Comparison of ENCODE assay signal across 27 cellular contexts in the genomic region with DNA sequence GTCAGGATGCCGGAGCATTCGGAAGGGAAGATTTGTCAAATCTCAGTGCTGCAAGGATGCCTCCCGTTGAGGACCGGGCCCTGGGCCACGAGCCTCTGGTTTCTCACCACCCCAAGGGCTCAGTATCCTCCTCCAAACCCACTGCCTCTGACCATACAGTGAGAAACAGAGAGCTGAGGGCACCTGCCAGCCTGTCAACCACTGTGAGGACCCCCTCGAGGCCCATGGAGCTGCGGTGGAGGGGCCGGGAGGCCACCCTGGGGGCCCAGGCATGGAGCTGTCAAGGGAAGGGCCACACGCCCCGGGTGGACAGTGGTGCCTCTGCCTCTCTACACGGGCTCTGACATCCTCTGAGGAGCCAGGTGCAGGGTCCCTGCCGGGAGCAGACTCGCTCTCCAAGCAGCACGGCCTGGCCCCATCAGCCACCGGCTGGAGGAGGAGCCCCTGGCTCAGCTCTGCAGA.
DNase-seq lines count a peak whose midpoint lies in the region; ATAC-seq and TF ChIP-seq lines count a peak whose summit lies in the region.
"Had no signal": no experiment of that assay in that cellular context is flagged by ENCODE, and none has a peak within 500 bp of the region (broad histone marks: within the 10 kb centered on the region; RNA-seq: fewer than 3 reads in every experiment).

No MANE protein-coding gene starts in this region.

- peak overlapping the region; percentile 48 for H3K27ac Mint-ChIP-seq in central memory CD8-positive, alpha-beta T cell (ENCODE audit: low read depth)
- H3K27ac Mint-ChIP-seq in osteocyte (ENCODE audit: unreplicated experiment) = no peak overlapping the region
- no peak overlapping the region for H3K27ac Mint-ChIP-seq in endodermal cell
- H3K27ac Mint-ChIP-seq: B cell, HFFc6 had no signal

- H3K9me3 ChIP-seq in upper lobe of right lung (no peaks in the 10 kb centered on the region), endodermal cell (ENCODE audit: control insufficient read depth, low read length) (no peaks in the 10 kb centered on the region)
- H3K9me3 ChIP-seq: HAP-1, SJCRH30 had no signal

- no peaks in the 10 kb centered on the region for H3K4me1 Mint-ChIP-seq in central memory CD8-positive, alpha-beta T cell
- H3K4me1 Mint-ChIP-seq in osteocyte (ENCODE audit: unreplicated experiment) = no peaks in the 10 kb centered on the region
- no peaks in the 10 kb centered on the region for H3K4me1 Mint-ChIP-seq in endodermal cell
- H3K4me1 Mint-ChIP-seq: B cell had no signal

- H3K4me3 Mint-ChIP-seq in central memory CD8-positive, alpha-beta T cell = no peak overlapping the region
- H3K4me3 Mint-ChIP-seq in osteocyte (ENCODE audit: unreplicated experiment) = no peak overlapping the region
- no peak overlapping the region for H3K4me3 Mint-ChIP-seq in endodermal cell
- H3K4me3 Mint-ChIP-seq: B cell, HFFc6, IgD-negative memory B cell had no signal

- peaks cover 2% of the 10 kb centered on the region for H3K36me3 Mint-ChIP-seq in central memory CD8-positive, alpha-beta T cell (ENCODE audit: insufficient read depth)
- no peaks in the 10 kb centered on the region for H3K36me3 Mint-ChIP-seq in osteocyte (ENCODE audit: unreplicated experiment)
- no peaks in the 10 kb centered on the region for H3K36me3 Mint-ChIP-seq in endodermal cell (ENCODE audit: low read depth)
- H3K36me3 Mint-ChIP-seq: IgD-negative memory B cell had no signal

- no peak overlapping the region for H3K4me3 ChIP-seq in upper lobe of right lung
- no peak overlapping the region for H3K4me3 ChIP-seq in endodermal cell (ENCODE audit: low read length)
- H3K4me3 ChIP-seq: HAP-1, PC-9, SJCRH30 had no signal

- DNase-seq in central memory CD8-positive, alpha-beta T cell (ENCODE audit: low spot score in 2 of 2) = no peak
- DNase-seq in islet precursor cell (peak; percentile 38), osteocyte (ENCODE audit: extremely low spot score, unreplicated experiment) (peak; percentile 84), upper lobe of right lung (peak; percentile 61), foreskin melanocyte (no peak), endodermal cell (no peak), DMS53 treated with DMSO at 0.1 percent for 48 hours (lab: John Stamatoyannopoulos, UW; ENCODE audit: unreplicated experiment) (no peak)
- DNase-seq: DMS153; GOT3; HFFc6; MM.1S; NCI-H1417; NCI-H1694; NCI-H2029 treated with DMSO at 0.1 percent for 48 hours; NCI-H446 treated with DMSO at 0.1 percent for 48 hours; NCI-H526; NCI-H82; NK-92 treated with Interleukin-12 subunit alpha and Interleukin-12 subunit beta, amount 100 ng/mL, for 24 hours; PC-9; SJCRH30 had no signal

- no peak overlapping the region for H3K9ac ChIP-seq in endodermal cell (ENCODE audit: extremely low read depth, low read length, poor library complexity, severe bottlenecking)
- H3K9ac ChIP-seq: KMS-11 had no signal

- H3K27ac ChIP-seq in upper lobe of right lung (no peak overlapping the region), endodermal cell (ENCODE audit: low read depth, low read length) (no peak overlapping the region)
- H3K27ac ChIP-seq: HL-60, KMS-11, PC-9, SJCRH30 had no signal

- peaks cover 13% of the 10 kb centered on the region for H3K27me3 ChIP-seq in upper lobe of right lung
- H3K27me3 ChIP-seq in endodermal cell (ENCODE audit: control insufficient read depth, insufficient read depth, low read length, poor library complexity, severe bottlenecking) = no peaks in the 10 kb centered on the region
- H3K27me3 ChIP-seq: SJCRH30 had no signal

- no peak for ATAC-seq in central memory CD8-positive, alpha-beta T cell (replicated peaks; ENCODE audit: extremely low read depth, poor library complexity, severe bottlenecking)
- ATAC-seq in upper lobe of right lung = no peak
- ATAC-seq: Right ventricle myocardium inferior, SK-N-SH treated with all-trans-retinoic acid at 6 μM for 48 hours had no signal

- H3K27me3 Mint-ChIP-seq in central memory CD8-positive, alpha-beta T cell = peaks cover 9% of the 10 kb centered on the region
- no peaks in the 10 kb centered on the region for H3K27me3 Mint-ChIP-seq in osteocyte (ENCODE audit: unreplicated experiment)
- H3K27me3 Mint-ChIP-seq in endodermal cell (ENCODE audit: insufficient read depth) = no peaks in the 10 kb centered on the region
- H3K27me3 Mint-ChIP-seq: IgD-negative memory B cell had no signal

- H3K4me1 ChIP-seq in upper lobe of right lung (no peaks in the 10 kb centered on the region), endodermal cell (ENCODE audit: control insufficient read depth, insufficient read depth, low read length) (no peaks in the 10 kb centered on the region)
- H3K4me1 ChIP-seq: HAP-1, SJCRH30 had no signal

- no peak for TF ChIP-seq CTCF in osteocyte (IDR thresholded peaks at IDR 0.05)
- no peak for TF ChIP-seq CTCF in upper lobe of right lung (IDR thresholded peaks at IDR 0.05)
- no peak for TF ChIP-seq CTCF in endodermal cell (conservative IDR thresholded peaks at IDR 0.05)

- WGBS in endodermal cell (ENCODE audit: insufficient coverage in 1 of 2, insufficient read length in 1 of 2), 2 experiments = 87 to 91% methylated on average over 8 to 15 of the region's 15 CpGs

- peaks cover 6% of the 10 kb centered on the region for H3K9me3 Mint-ChIP-seq in central memory CD8-positive, alpha-beta T cell
- H3K9me3 Mint-ChIP-seq in osteocyte (ENCODE audit: unreplicated experiment) (peaks cover 20% of the 10 kb centered on the region), endodermal cell (peaks cover 5% of the 10 kb centered on the region)

- H3K36me3 ChIP-seq in upper lobe of right lung (no peaks in the 10 kb centered on the region), endodermal cell (ENCODE audit: control insufficient read depth, insufficient read depth, low read length) (no peaks in the 10 kb centered on the region)
- H3K36me3 ChIP-seq: HAP-1, SJCRH30 had no signal

- intact Hi-C loops in upper lobe of right lung (cut with DNase I) = no loop called here

Comparison
In these comparisons a context has a peak if more than half of its experiments do, and no peak if none do; other contexts are left out.
1. DNase-seq: peak in islet precursor cell (single experiment), osteocyte (single experiment) and upper lobe of right lung (single experiment); none in central memory CD8-positive, alpha-beta T cell (0 of 2), foreskin melanocyte (single experiment), endodermal cell (single experiment) and DMS53 treated with DMSO at 0.1 percent for 48 hours (single experiment).